Comparison of ENCODE assay signal across 10 cellular contexts in genomic region chr16:66858740-66859396, GRCh38. TPM values are rescaled to one million over a fixed set of nuclear protein-coding genes. Genes with fewer than 3 reads are reported as not detected.
DNase-seq lines count a peak whose midpoint lies in the region; ATAC-seq and TF ChIP-seq lines count a peak whose summit lies in the region.
"Had no signal": no experiment of that assay in that cellular context is flagged by ENCODE, and none has a peak within 500 bp of the region (broad histone marks: within the 10 kb centered on the region; RNA-seq: fewer than 3 reads in every experiment).

No MANE protein-coding gene starts in this region.

- H3K9ac ChIP-seq in endodermal cell (ENCODE audit: extremely low read depth, low read length, poor library complexity, severe bottlenecking), result no peak overlapping the region

- no peaks in the 10 kb centered on the region for H3K36me3 ChIP-seq in endodermal cell (ENCODE audit: control insufficient read depth, insufficient read depth, low read length)

- H3K4me1 ChIP-seq in endodermal cell (ENCODE audit: control insufficient read depth, insufficient read depth, low read length), result no peaks in the 10 kb centered on the region

- H3K4me3 ChIP-seq in endodermal cell (ENCODE audit: low read length), result no peak overlapping the region

- ATAC-seq in HG03520 (IDR thresholded peaks at IDR 0.05; ENCODE audit: unreplicated experiment), result no peak
- ATAC-seq in GM18505 (IDR thresholded peaks at IDR 0.05; ENCODE audit: unreplicated experiment), result no peak
- ATAC-seq in HG02610 (IDR thresholded peaks at IDR 0.05; ENCODE audit: unreplicated experiment), result no peak

- no peak for TF ChIP-seq CTCF in GM13977 (IDR thresholded peaks at IDR 0.05; ENCODE audit: extremely low read depth, insufficient read depth, missing control alignments)
- no peak for TF ChIP-seq CTCF in endodermal cell (conservative IDR thresholded peaks at IDR 0.05)

- H3K27ac Mint-ChIP-seq in endodermal cell, result no peak overlapping the region

- no peak for TF ChIP-seq POLR2A in GM18505 (IDR thresholded peaks at IDR 0.05; ENCODE audit: borderline replicate concordance, extremely low read depth, insufficient read depth, insufficient read length)

- 82 to 100% methylated on average over 1 to 4 of the region's 4 CpGs for WGBS in endodermal cell (ENCODE audit: insufficient coverage in 1 of 2, insufficient read length in 1 of 2), 2 experiments

- H3K27ac ChIP-seq in endodermal cell (ENCODE audit: low read depth, low read length), result no peak overlapping the region

- no peaks in the 10 kb centered on the region for H3K36me3 Mint-ChIP-seq in endodermal cell (ENCODE audit: low read depth)

- DNase-seq in GM13977 (ENCODE audit: low spot score) (peak; percentile 15), NCI-H1092 (lab: John Stamatoyannopoulos, UW) (peak; percentile 45), endodermal cell (peak; percentile 28), pons (ENCODE audit: low spot score) (peak; percentile 26), NCI-H748 treated with DMSO at 0.1 percent for 48 hours (lab: John Stamatoyannopoulos, UW) (no peak)
- DNase-seq: mesendoderm, NCI-H526 treated with DMSO at 0.1 percent for 48 hours had no signal

- no peaks in the 10 kb centered on the region for H3K9me3 ChIP-seq in endodermal cell (ENCODE audit: control insufficient read depth, low read length)

- in situ Hi-C loops in GM13977 (cut with MboI; ENCODE audit: low pct_unique_long_range_greater_than_20kb, low sequenced_read_pairs, unreplicated experiment), result loop anchor here (25.0 kb wide), 1 partner anchor 447 kb away; no protein-coding TSS in a partner anchor

- no peaks in the 10 kb centered on the region for H3K27me3 Mint-ChIP-seq in endodermal cell (ENCODE audit: insufficient read depth)

- H3K4me1 Mint-ChIP-seq in endodermal cell, result no peaks in the 10 kb centered on the region

- no peaks in the 10 kb centered on the region for H3K27me3 ChIP-seq in endodermal cell (ENCODE audit: control insufficient read depth, insufficient read depth, low read length, poor library complexity, severe bottlenecking)

- H3K4me3 Mint-ChIP-seq in endodermal cell, result no peak overlapping the region

- H3K9me3 Mint-ChIP-seq in endodermal cell, result no peaks in the 10 kb centered on the region

RNA-seq across cellular contexts. Expression of gene CA7, which starts 14.7 kb away (rescaled TPM):
- total RNA-seq in endodermal cell, result not detected
- 0.36 TPM for polyA plus RNA-seq in endodermal cell (2013, experiment 1 of 2)
- not detected for polyA plus RNA-seq in endodermal cell (2013, experiment 2 of 2)

RNA-seq across cellular contexts. Expression of gene PDP2, which starts 21.4 kb away (rescaled TPM):
- 10 to 100 TPM; 23.1 to 31.5 TPM for total RNA-seq in endodermal cell
- polyA plus RNA-seq in endodermal cell (2013, experiment 1 of 2), result 11.4 TPM
- polyA plus RNA-seq in endodermal cell (2013, experiment 2 of 2), result 12.5 TPM

RNA-seq across cellular contexts. Expression of gene NAE1, which starts 28.1 kb away (rescaled TPM):
- 100 to 1,000 TPM; 129 to 166 TPM for total RNA-seq in endodermal cell
- 141 TPM for polyA plus RNA-seq in endodermal cell (2013, experiment 1 of 2)
- polyA plus RNA-seq in endodermal cell (2013, experiment 2 of 2), result 140 TPM

RNA-seq across cellular contexts. Expression of gene TERB1, which starts 57.5 kb away (rescaled TPM):
- not detected for total RNA-seq in endodermal cell
- polyA plus RNA-seq in endodermal cell (2013, experiment 1 of 2), result not detected
- not detected for polyA plus RNA-seq in endodermal cell (2013, experiment 2 of 2)

RNA-seq across cellular contexts. Expression of gene CDH16, which starts 59.8 kb away (rescaled TPM):
- total RNA-seq in endodermal cell, result not detected
- polyA plus RNA-seq in endodermal cell (2013, experiment 1 of 2), result not detected
- not detected for polyA plus RNA-seq in endodermal cell (2013, experiment 2 of 2)
